In genomic region chr7:157846281-157846680, GRCh38 we compare ENCODE assay signal across 23 cellular contexts.
"Had no signal": no experiment of that assay in that cellular context is flagged by ENCODE, and none has a peak within 500 bp of the region (broad histone marks: within the 10 kb centered on the region; RNA-seq: fewer than 3 reads in every experiment).

No MANE protein-coding gene starts in this region.

- ATAC-seq: activated CD8-positive, alpha-beta T cell treated with anti-CD3 and anti-CD28 coated beads for 36 hours; activated T-cell treated with anti-CD3 and anti-CD28 coated beads, Interleukin-2, amount 50 U/mL, for 4 hours; foreskin keratinocyte; heart left ventricle; pancreas; psoas muscle; right cardiac atrium; WTC11 had no signal

- H3K27ac Mint-ChIP-seq: activated CD4-positive, alpha-beta T cell treated with anti-CD3 and anti-CD28 coated beads, Interleukin-2, amount 10 ng/mL, durations not matched to agents 24 days and 14 days; activated CD8-positive, alpha-beta T cell treated with anti-CD3 and anti-CD28 coated beads for 36 hours; activated naive CD8-positive, alpha-beta T cell; activated T-helper 2 cell treated with anti-CD3 and anti-CD28 coated beads, Interferon-gamma antibody, Interleukin-2, Interleukin-4, amounts not matched to agents 10 μg/mL and 5 μg/mL and 100 μg/mL, durations not matched to agents 14 hours and 24 hours and 36 hours; immature natural killer cell; mesothelial cell of epicardium; naive B cell; WTC11 had no signal

- H3K4me3 Mint-ChIP-seq: activated CD4-positive, alpha-beta T cell treated with anti-CD3 and anti-CD28 coated beads, Interleukin-2, amount 10 ng/mL, durations not matched to agents 24 days and 14 days; activated CD8-positive, alpha-beta T cell treated with anti-CD3 and anti-CD28 coated beads for 36 hours; activated naive CD8-positive, alpha-beta T cell; activated T-cell treated with anti-CD3 and anti-CD28 coated beads, Interleukin-2, amount 50 U/mL, for 4 hours; central memory CD8-positive, alpha-beta T cell; dendritic cell treated with granulocyte-macrophage colony-stimulating factor and Interleukin-4, amounts not matched to agents 40 ng/mL and 50 ng/mL, for 4 days; immature natural killer cell; mesothelial cell of epicardium; naive B cell; WTC11 had no signal

- H3K27me3 ChIP-seq: foreskin keratinocyte, pancreas, suprapubic skin had no signal

- H3K9me3 ChIP-seq: esophagus muscularis mucosa, heart left ventricle, pancreas, psoas muscle, suprapubic skin had no signal

- H3K9me3 Mint-ChIP-seq: activated CD4-positive, alpha-beta T cell treated with anti-CD3 and anti-CD28 coated beads, Interleukin-2, amount 10 ng/mL, durations not matched to agents 24 days and 14 days; activated CD8-positive, alpha-beta T cell treated with anti-CD3 and anti-CD28 coated beads for 36 hours; activated T-cell treated with anti-CD3 and anti-CD28 coated beads, Interleukin-2, amount 50 U/mL, for 4 hours; activated T-helper 2 cell treated with anti-CD3 and anti-CD28 coated beads, Interferon-gamma antibody, Interleukin-2, Interleukin-4, amounts not matched to agents 10 μg/mL and 5 μg/mL and 100 μg/mL, durations not matched to agents 14 hours and 24 hours and 36 hours; central memory CD8-positive, alpha-beta T cell; dendritic cell treated with granulocyte-macrophage colony-stimulating factor and Interleukin-4, amounts not matched to agents 40 ng/mL and 50 ng/mL, for 4 days; mesothelial cell of epicardium; naive B cell had no signal

- H3K4me1 ChIP-seq: foreskin keratinocyte, pancreas, psoas muscle, tibial artery had no signal

- H3K27ac ChIP-seq: esophagus muscularis mucosa, foreskin keratinocyte, heart left ventricle, pancreas, psoas muscle, suprapubic skin, tibial artery had no signal

- H3K36me3 Mint-ChIP-seq: activated naive CD8-positive, alpha-beta T cell; immature natural killer cell; mesothelial cell of epicardium; naive B cell had no signal

- H3K36me3 ChIP-seq: esophagus muscularis mucosa, heart left ventricle, pancreas, suprapubic skin, tibial artery had no signal

- H3K4me3 ChIP-seq: esophagus muscularis mucosa, heart left ventricle, pancreas, psoas muscle, suprapubic skin, tibial artery had no signal

- H3K27me3 Mint-ChIP-seq: activated CD4-positive, alpha-beta T cell treated with anti-CD3 and anti-CD28 coated beads, Interleukin-2, amount 10 ng/mL, durations not matched to agents 24 days and 14 days; activated CD8-positive, alpha-beta T cell treated with anti-CD3 and anti-CD28 coated beads for 36 hours; activated naive CD8-positive, alpha-beta T cell; naive B cell had no signal

- DNase-seq: activated CD4-positive, alpha-beta T cell treated with anti-CD3 and anti-CD28 coated beads, Interleukin-2, amount 10 ng/mL, durations not matched to agents 24 days and 14 days; activated CD8-positive, alpha-beta T cell treated with anti-CD3 and anti-CD28 coated beads for 36 hours; activated T-cell treated with anti-CD3 and anti-CD28 coated beads, Interleukin-2, amount 50 U/mL, for 4 hours; anterior cingulate cortex; foreskin keratinocyte; heart left ventricle; hypothalamus; immature natural killer cell; naive B cell; nucleus accumbens; pancreas; right cardiac atrium; stimulated activated naive CD4-positive, alpha-beta T cell; tibial artery had no signal
